ENCODE assay signal across 8 cellular contexts in genomic region chr2:20135631-20136050, GRCh38.
DNase-seq lines count a peak whose midpoint lies in the region; ATAC-seq and TF ChIP-seq lines count a peak whose summit lies in the region.

No MANE protein-coding gene starts in this region.

- in situ Hi-C loops in astrocyte of the spinal cord (cut with HindIII; ENCODE audit: low sequenced_read_pairs) = no loop called here

- no peaks in the 10 kb centered on the region for H3K9me3 ChIP-seq in OCI-LY3 (ENCODE audit: insufficient read depth, low read length)

- no peaks in the 10 kb centered on the region for H4K20me1 ChIP-seq in OCI-LY3 (ENCODE audit: insufficient read depth, low read length)

- H3K4me3 ChIP-seq in OCI-LY3 (ENCODE audit: low read length) = no peak overlapping the region
- H3K4me3 ChIP-seq in astrocyte of the spinal cord (ENCODE audit: low read depth, low read length) = no peak overlapping the region

- H3K4me1 ChIP-seq in OCI-LY3 (ENCODE audit: low read length) = peaks cover 4% of the 10 kb centered on the region; the same call in 1 of the 2 replicates

- H2AFZ ChIP-seq in OCI-LY3 (ENCODE audit: low read depth, low read length) = no peak overlapping the region

- H3K36me3 ChIP-seq in OCI-LY3 (replicated peaks; ENCODE audit: low read depth, low read length) = no peaks in the 10 kb centered on the region

- no peaks in the 10 kb centered on the region for H3K79me2 ChIP-seq in OCI-LY3 (ENCODE audit: low read length)

- H3K27ac ChIP-seq in OCI-LY3 (ENCODE audit: low read length) = no peak overlapping the region

- ATAC-seq in GM19372 (IDR thresholded peaks at IDR 0.05; ENCODE audit: low read depth, unreplicated experiment) (peak; percentile 78), HG03439 (IDR thresholded peaks at IDR 0.05; ENCODE audit: unreplicated experiment) (peak; percentile 89)

- DNase-seq in DMS53 (lab: John Stamatoyannopoulos, UW) (peak; percentile 63), astrocyte of the spinal cord (ENCODE audit: low read depth, low spot score) (peak; percentile 57), iPS-NIHi11 (ENCODE audit: low spot score) (peak; percentile 80), DMS114 treated with DMSO at 0.1 percent for 48 hours (lab: John Stamatoyannopoulos, UW; ENCODE audit: unreplicated experiment) (no peak)
- peak; percentile 46 for DNase-seq in stimulated activated CD4-positive, alpha-beta T cell treated with anti-CD3 and anti-CD28 coated beads, Interleukin-1b, Interleukin-23, amount 100 ng/mL, for 48 hours

- H3K4me2 ChIP-seq in OCI-LY3 (ENCODE audit: low read length) = no peak overlapping the region

- H3K27me3 ChIP-seq in OCI-LY3 (ENCODE audit: low read depth, low read length) = peaks cover 32% of the 10 kb centered on the region

- no peak overlapping the region for H3K9ac ChIP-seq in OCI-LY3 (ENCODE audit: low read length)

- TF ChIP-seq CTCF in OCI-LY3 (IDR thresholded peaks at IDR 0.05; ENCODE audit: low read depth, low read length) = peak; percentile 79
- TF ChIP-seq CTCF in astrocyte of the spinal cord (IDR thresholded peaks at IDR 0.05; ENCODE audit: low read depth, low read length) = peak; percentile 93
